12 cellular contexts compared by ENCODE assay signal in the genomic region with DNA sequence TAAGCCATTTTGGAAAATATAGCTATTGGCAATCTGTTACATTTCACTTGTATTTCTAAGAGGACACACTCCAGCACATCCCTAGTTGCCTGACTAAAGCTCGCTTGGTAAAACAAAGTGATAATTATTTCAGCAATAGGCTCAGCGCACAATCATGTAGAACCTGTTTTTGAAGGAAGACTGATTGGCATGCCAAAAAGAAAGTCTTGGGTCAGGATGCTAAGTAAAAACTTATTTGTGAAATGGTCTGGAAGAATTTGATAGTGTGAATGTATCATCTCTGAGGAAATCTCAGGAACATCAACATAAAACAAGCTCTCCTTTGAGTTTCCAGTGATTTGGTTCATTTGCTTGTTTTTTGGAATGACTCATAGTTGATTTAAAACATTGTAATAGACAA.
"Had no signal": no experiment of that assay in that cellular context is flagged by ENCODE, and none has a peak within 500 bp of the region (broad histone marks: within the 10 kb centered on the region; RNA-seq: fewer than 3 reads in every experiment).

No MANE protein-coding gene starts in this region.

- H3K4me1 Mint-ChIP-seq: activated CD4-positive, alpha-beta memory T cell treated with anti-CD3 and anti-CD28 coated beads, Interleukin-2, amount 10 ng/mL, durations not matched to agents 7 days and 5 days; activated naive CD8-positive, alpha-beta T cell treated with anti-CD3 and anti-CD28 coated beads for 36 hours had no signal

- H3K36me3 Mint-ChIP-seq: activated naive CD8-positive, alpha-beta T cell treated with anti-CD3 and anti-CD28 coated beads for 36 hours; stimulated activated effector memory CD8-positive, alpha-beta T cell treated with anti-CD3 and anti-CD28 coated beads, Interleukin-12 subunit alpha, Interleukin-12 subunit beta, amount 100 ng/mL, for 72 hours had no signal

- H3K4me2 ChIP-seq: smooth muscle cell had no signal

- DNase-seq: activated CD4-positive, alpha-beta memory T cell treated with anti-CD3 and anti-CD28 coated beads, Interleukin-2, amount 10 ng/mL, durations not matched to agents 7 days and 5 days; activated gamma-delta T cell treated with Interleukin-2 at 50 U/mL for 16 hours; activated naive CD8-positive, alpha-beta T cell treated with anti-CD3 and anti-CD28 coated beads for 36 hours; activated T-cell treated with anti-CD3 and anti-CD28 coated beads, Interleukin-2, amount 50 U/mL, for 72 hours; anterior cingulate cortex; islet precursor cell; left lung; ovary; retina; tibial artery had no signal

- H3K9me3 Mint-ChIP-seq: activated CD4-positive, alpha-beta memory T cell treated with anti-CD3 and anti-CD28 coated beads, Interleukin-2, amount 10 ng/mL, durations not matched to agents 7 days and 5 days; activated naive CD8-positive, alpha-beta T cell treated with anti-CD3 and anti-CD28 coated beads for 36 hours; activated T-cell treated with anti-CD3 and anti-CD28 coated beads, Interleukin-2, amount 50 U/mL, for 72 hours; stimulated activated effector memory CD8-positive, alpha-beta T cell treated with anti-CD3 and anti-CD28 coated beads, Interleukin-12 subunit alpha, Interleukin-12 subunit beta, amount 100 ng/mL, for 72 hours had no signal

- H3K36me3 ChIP-seq: left lung, ovary, tibial artery had no signal

- H3K4me3 Mint-ChIP-seq: activated CD4-positive, alpha-beta memory T cell treated with anti-CD3 and anti-CD28 coated beads, Interleukin-2, amount 10 ng/mL, durations not matched to agents 7 days and 5 days; activated naive CD8-positive, alpha-beta T cell treated with anti-CD3 and anti-CD28 coated beads for 36 hours; activated T-cell treated with anti-CD3 and anti-CD28 coated beads, Interleukin-2, amount 50 U/mL, for 72 hours; stimulated activated effector memory CD8-positive, alpha-beta T cell treated with anti-CD3 and anti-CD28 coated beads, Interleukin-12 subunit alpha, Interleukin-12 subunit beta, amount 100 ng/mL, for 72 hours had no signal

- H3K27ac ChIP-seq: left lung, ovary, tibial artery had no signal

- H3K4me1 ChIP-seq: left lung, tibial artery had no signal

- ATAC-seq: activated T-cell treated with anti-CD3 and anti-CD28 coated beads, Interleukin-2, amount 50 U/mL, for 72 hours; left lung; stimulated activated effector memory CD8-positive, alpha-beta T cell treated with anti-CD3 and anti-CD28 coated beads, Interleukin-12 subunit alpha, Interleukin-12 subunit beta, amount 100 ng/mL, for 72 hours had no signal

- H3K27me3 ChIP-seq: left lung, ovary, tibial artery had no signal

- H3K9me3 ChIP-seq: left lung, ovary, tibial artery had no signal

- H3K27me3 Mint-ChIP-seq: activated CD4-positive, alpha-beta memory T cell treated with anti-CD3 and anti-CD28 coated beads, Interleukin-2, amount 10 ng/mL, durations not matched to agents 7 days and 5 days; activated naive CD8-positive, alpha-beta T cell treated with anti-CD3 and anti-CD28 coated beads for 36 hours had no signal

- H3K27ac Mint-ChIP-seq: activated CD4-positive, alpha-beta memory T cell treated with anti-CD3 and anti-CD28 coated beads, Interleukin-2, amount 10 ng/mL, durations not matched to agents 7 days and 5 days; activated naive CD8-positive, alpha-beta T cell treated with anti-CD3 and anti-CD28 coated beads for 36 hours; activated T-cell treated with anti-CD3 and anti-CD28 coated beads, Interleukin-2, amount 50 U/mL, for 72 hours; stimulated activated effector memory CD8-positive, alpha-beta T cell treated with anti-CD3 and anti-CD28 coated beads, Interleukin-12 subunit alpha, Interleukin-12 subunit beta, amount 100 ng/mL, for 72 hours had no signal

- H3K4me3 ChIP-seq: left lung, ovary, smooth muscle cell, tibial artery had no signal
